9 cellular contexts compared by ENCODE assay signal in the genomic region with DNA sequence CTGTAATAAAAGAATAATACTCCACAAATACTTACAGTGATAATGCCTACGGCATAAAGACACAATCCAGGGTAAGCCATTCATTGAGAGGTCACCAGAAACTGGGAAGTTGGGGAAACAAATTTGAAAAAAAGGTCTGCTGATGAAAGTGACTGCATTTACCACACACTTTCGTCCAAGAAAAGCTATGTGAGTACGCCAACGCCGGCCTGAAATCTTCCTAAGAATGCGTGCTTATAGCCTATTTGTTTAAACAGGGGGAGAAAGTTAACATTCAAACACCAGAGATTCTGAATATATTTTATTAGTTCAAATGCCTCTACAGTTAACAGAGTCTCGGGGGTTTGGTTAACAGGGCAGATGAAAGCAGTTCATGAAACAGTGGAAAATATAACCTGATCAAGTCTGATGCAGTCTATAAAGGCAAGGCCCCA. TPM values are rescaled to one million over a fixed set of nuclear protein-coding genes. Genes with fewer than 3 reads are reported as not detected.
DNase-seq lines count a peak whose midpoint lies in the region; ATAC-seq and TF ChIP-seq lines count a peak whose summit lies in the region.
"Had no signal": no experiment of that assay in that cellular context is flagged by ENCODE, and none has a peak within 500 bp of the region (broad histone marks: within the 10 kb centered on the region; RNA-seq: fewer than 3 reads in every experiment).

No MANE protein-coding gene starts in this region.

- peak; percentile 20 for DNase-seq in HPDE6-E6E7 (ENCODE audit: extremely low spot score)
- peak; percentile 38 for DNase-seq in stromal cell of bone marrow (ENCODE audit: low read depth)
- DNase-seq in ureter (ENCODE audit: low spot score): no peak
- no peak for DNase-seq in NCI-H146 treated with DMSO at 0.1 percent for 48 hours (lab: John Stamatoyannopoulos, UW; ENCODE audit: unreplicated experiment)

- H3K4me1 Mint-ChIP-seq in brain: peaks cover 39% of the 10 kb centered on the region

- ATAC-seq in HG03469 (IDR thresholded peaks at IDR 0.05; ENCODE audit: unreplicated experiment): no peak

- no peaks in the 10 kb centered on the region for H3K4me1 ChIP-seq in ES-I3 (ENCODE audit: insufficient read depth, low read length)

- H3K27me3 Mint-ChIP-seq in brain: peaks cover 13% of the 10 kb centered on the region

- peak overlapping the region; percentile 98 to 99 (median 99) for H3K27ac Mint-ChIP-seq in brain

- no peak for TF ChIP-seq CTCF in brain (conservative IDR thresholded peaks at IDR 0.05)

- no peaks in the 10 kb centered on the region for H3K27me3 ChIP-seq in layer of hippocampus (ENCODE audit: control insufficient read depth, insufficient read depth, low read length)

- H3K36me3 ChIP-seq in ES-I3 (ENCODE audit: insufficient read depth, low read length): peaks cover 19% of the 10 kb centered on the region

- H3K27ac ChIP-seq in layer of hippocampus (ENCODE audit: low read depth, low read length): peak overlapping the region; percentile 85

- no peaks in the 10 kb centered on the region for H3K9me3 ChIP-seq in ES-I3 (ENCODE audit: control insufficient read depth, insufficient read depth, low read length)

- peak overlapping the region; percentile 95 to 99 (median 98) for H3K4me3 Mint-ChIP-seq in brain

- H3K9ac ChIP-seq in ES-I3 (ENCODE audit: low read depth, low read length): peak overlapping the region; percentile 83; the same call in 1 of the 2 replicates

- H3K36me3 Mint-ChIP-seq in brain: peaks cover 36% of the 10 kb centered on the region

- H3K9me3 Mint-ChIP-seq in brain: peaks cover 0 to 7% (median 0%) of the 10 kb centered on the region in 5 experiments

RNA-seq across cellular contexts. Expression of a gene that starts 0.7 kb away (rescaled TPM):
- 9.5 TPM for polyA plus RNA-seq in brain (ENCODE audit: insufficient read depth, low read depth, low replicate concordance)
- 28.6 TPM for total RNA-seq in ureter

RNA-seq across cellular contexts. Expression of a gene that starts 21.8 kb away (rescaled TPM):
- polyA plus RNA-seq in brain (ENCODE audit: insufficient read depth, low read depth, low replicate concordance): not detected
- not detected for total RNA-seq in ureter
- total RNA-seq: T-helper 2 cell treated with Interferon-gamma antibody and Interleukin-4, amounts not matched to agents 100 ng/mL and 5 ng/mL, for 36 hours had no signal

Comparison
In these comparisons a context has a peak if more than half of its experiments do, and no peak if none do; other contexts are left out.
1. DNase-seq: peak in HPDE6-E6E7 (single experiment) and stromal cell of bone marrow (single experiment); none in ureter (single experiment) and NCI-H146 treated with DMSO at 0.1 percent for 48 hours (single experiment).